Comparison of ENCODE assay signal across 14 cellular contexts in genomic region chr14:44564908-44565307, GRCh38. TPM values are rescaled to one million over a fixed set of nuclear protein-coding genes. Genes with fewer than 3 reads are reported as not detected.
"Had no signal": no experiment of that assay in that cellular context is flagged by ENCODE, and none has a peak within 500 bp of the region (broad histone marks: within the 10 kb centered on the region; RNA-seq: fewer than 3 reads in every experiment).

No MANE protein-coding gene starts in this region.

- H3K9me3 ChIP-seq: ascending aorta, pancreas had no signal

- H3K27me3 ChIP-seq: ascending aorta, left lung, pancreas had no signal

- H3K27ac ChIP-seq: ascending aorta, epithelial cell of prostate, left lung, pancreas, thoracic aorta had no signal

- H3K4me1 ChIP-seq: ascending aorta, left lung, pancreas had no signal

- ATAC-seq: effector memory CD8-positive, alpha-beta T cell; left lung; pancreas; stimulated activated naive CD8-positive, alpha-beta T cell treated with anti-CD3 and anti-CD28 coated beads, Interleukin-15, amount 100 ng/mL, for 72 hours had no signal

- DNase-seq: activated naive CD4-positive, alpha-beta T cell; effector memory CD8-positive, alpha-beta T cell; foreskin fibroblast; islet precursor cell; left lung; mesendoderm; pancreas; stimulated activated CD4-positive, alpha-beta T cell treated with anti-CD3 and anti-CD28 coated beads, Interleukin-4, amount 100 ng/mL, for 4 hours; stimulated activated naive CD8-positive, alpha-beta T cell treated with anti-CD3 and anti-CD28 coated beads, Interleukin-15, amount 100 ng/mL, for 72 hours; T1000 had no signal

- H3K36me3 ChIP-seq: ascending aorta, left lung, pancreas, thoracic aorta had no signal

- H3K4me3 ChIP-seq: ascending aorta, left lung, pancreas, thoracic aorta had no signal

RNA-seq across cellular contexts. Expression of gene FSCB, which starts 57.8 kb away (rescaled TPM):
- total RNA-seq: activated T-helper 1 cell treated with anti-CD3 and anti-CD28 coated beads, Interleukin-12 subunit alpha, Interleukin-12 subunit beta, Interleukin-2, Interleukin-4 antibody, amounts not matched to agents 30 ng/mL and 10 ng/mL and 1 ng/mL, durations not matched to agents 14 hours and 24 hours and 36 hours; ascending aorta had no signal
